11 cellular contexts compared by ENCODE assay signal in genomic region chr6:72363844-72364740, GRCh38.
DNase-seq lines count a peak whose midpoint lies in the region; ATAC-seq and TF ChIP-seq lines count a peak whose summit lies in the region.
"Had no signal": no experiment of that assay in that cellular context is flagged by ENCODE, and none has a peak within 500 bp of the region (broad histone marks: within the 10 kb centered on the region; RNA-seq: fewer than 3 reads in every experiment).

No MANE protein-coding gene starts in this region.

- no peak overlapping the region for H3K27ac ChIP-seq in brain microvascular endothelial cell
- H3K27ac ChIP-seq: BLaER1 had no signal

- no peak for TF ChIP-seq CTCF in brain microvascular endothelial cell (IDR thresholded peaks at IDR 0.05; ENCODE audit: low read depth, low read length, missing control alignments)

- ATAC-seq in GM18870 (IDR thresholded peaks at IDR 0.05; ENCODE audit: unreplicated experiment) = no peak

- H3K4me3 ChIP-seq in brain microvascular endothelial cell (ENCODE audit: low read depth, low read length) = no peak overlapping the region
- H3K4me3 ChIP-seq: BLaER1 had no signal

- in situ Hi-C loops in brain microvascular endothelial cell (cut with HindIII; ENCODE audit: low pct_ligation_motif_present, low sequenced_read_pairs) = no loop called here

- H3K36me3 ChIP-seq in brain microvascular endothelial cell (replicated peaks) = no peaks in the 10 kb centered on the region
- H3K36me3 ChIP-seq: BLaER1 had no signal

- no peaks in the 10 kb centered on the region for H3K27me3 ChIP-seq in brain microvascular endothelial cell (replicated peaks)
- H3K27me3 ChIP-seq: BLaER1 had no signal

- DNase-seq in A172 (ENCODE audit: low spot score) = peak; percentile 95
- DNase-seq in HK-2 (ENCODE audit: unreplicated experiment) = peak; percentile 68
- peak; percentile 90 for DNase-seq in brain microvascular endothelial cell
- peak; percentile 73 for DNase-seq in islet precursor cell
- no peak for DNase-seq in activated CD8-positive, alpha-beta memory T cell treated with anti-CD3 and anti-CD28 coated beads, Interleukin-2, amount 50 U/mL, for 4 hours
- no peak for DNase-seq in NCI-H748 (lab: John Stamatoyannopoulos, UW; ENCODE audit: unreplicated experiment)
- no peak for DNase-seq in stimulated activated CD4-positive, alpha-beta T cell treated with anti-CD3 and anti-CD28 coated beads, Interleukin-1b, Interleukin-23, amount 100 ng/mL, for 48 hours
- DNase-seq: effector memory CD4-positive, alpha-beta T cell; stimulated activated CD4-positive, alpha-beta T cell treated with anti-CD3 and anti-CD28 coated beads, Interleukin-2, amount 100 ng/mL, for 24 hours had no signal

Comparison
In these comparisons a context has a peak if more than half of its experiments do, and no peak if none do; other contexts are left out.
1. DNase-seq: peak in A172 (single experiment), HK-2 (single experiment), brain microvascular endothelial cell (single experiment) and islet precursor cell (single experiment); none in activated CD8-positive, alpha-beta memory T cell treated with anti-CD3 and anti-CD28 coated beads, Interleukin-2, amount 50 U/mL, for 4 hours (single experiment), NCI-H748 (single experiment) and stimulated activated CD4-positive, alpha-beta T cell treated with anti-CD3 and anti-CD28 coated beads, Interleukin-1b, Interleukin-23, amount 100 ng/mL, for 48 hours (single experiment).